Comparison of ENCODE assay signal across 8 cellular contexts in the genomic region with DNA sequence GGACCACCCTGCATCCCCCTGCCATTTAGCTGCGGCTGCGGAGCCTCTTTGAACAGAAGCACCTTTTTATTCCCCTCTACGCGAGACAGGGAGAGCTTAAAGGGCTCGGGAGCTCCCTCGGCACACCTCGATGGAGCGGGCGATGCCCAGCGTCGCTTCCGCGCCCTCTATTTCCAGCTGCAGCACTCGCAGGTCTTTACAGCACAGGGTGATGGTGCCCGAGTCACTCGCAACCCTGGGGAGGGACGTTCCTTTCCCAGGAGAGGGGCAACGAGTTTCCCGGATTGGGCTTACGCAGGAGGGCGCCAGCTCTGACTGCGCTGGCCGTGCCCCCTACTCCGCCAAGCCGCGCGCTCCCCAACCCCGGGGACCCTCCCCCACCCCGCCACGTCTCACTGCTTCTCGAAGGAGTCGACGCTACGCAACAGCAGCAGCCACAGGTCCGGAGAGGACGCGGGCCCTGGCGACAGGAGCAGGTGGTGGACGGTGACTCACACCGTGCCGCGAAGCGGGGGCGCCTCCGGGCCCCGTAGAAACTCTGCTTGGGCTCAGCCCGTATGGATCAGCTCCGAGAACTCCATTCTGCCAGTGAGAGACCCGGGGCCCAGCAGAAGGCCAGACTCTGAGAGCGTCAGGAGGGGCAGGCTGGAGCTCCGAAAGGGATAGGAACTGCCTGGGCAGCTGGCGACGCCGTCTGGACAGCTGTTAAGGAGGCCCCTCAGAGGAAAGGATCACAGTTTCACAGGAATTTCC. TPM values are rescaled to one million over a fixed set of nuclear protein-coding genes. Genes with fewer than 3 reads are reported as not detected.
DNase-seq lines count a peak whose midpoint lies in the region; ATAC-seq and TF ChIP-seq lines count a peak whose summit lies in the region.

No MANE protein-coding gene starts in this region.

- peaks cover 21% of the 10 kb centered on the region for H3F3A ChIP-seq in smooth muscle cell (ENCODE audit: low read depth)

- no peaks in the 10 kb centered on the region for H4K20me1 ChIP-seq in smooth muscle cell (ENCODE audit: low read depth)

- no peaks in the 10 kb centered on the region for H3K9me3 Mint-ChIP-seq in central memory CD8-positive, alpha-beta T cell

- H3K4me1 Mint-ChIP-seq in central memory CD8-positive, alpha-beta T cell = peaks cover 8% of the 10 kb centered on the region

- H3K36me3 ChIP-seq in smooth muscle cell (ENCODE audit: low read depth) = no peaks in the 10 kb centered on the region

- H3K27me3 Mint-ChIP-seq in central memory CD8-positive, alpha-beta T cell = no peaks in the 10 kb centered on the region

- no peaks in the 10 kb centered on the region for H3K79me2 ChIP-seq in smooth muscle cell (ENCODE audit: low read depth)

- WGBS in smooth muscle cell (ENCODE audit: low lambda C conversion rate) = 1% methylated on average over 53 of the region's 54 CpGs

- peak; percentile 76 for DNase-seq in ELF-1 (ENCODE audit: low read depth, low spot score)
- DNase-seq in SHP77 treated with DMSO at 0.1 percent for 48 hours (lab: John Stamatoyannopoulos, UW) = peak; percentile 81
- DNase-seq in central memory CD8-positive, alpha-beta T cell (ENCODE audit: low spot score in 2 of 2) = no peak
- peak; percentile 30 for DNase-seq in smooth muscle cell (lab: John Stamatoyannopoulos, UW; ENCODE audit: unreplicated experiment)
- DNase-seq in NCI-H446 (lab: John Stamatoyannopoulos, UW) = no peak

- H3K4me3 ChIP-seq in smooth muscle cell = peak overlapping the region; percentile 65

- peak overlapping the region; percentile 89 for H3K4me2 ChIP-seq in smooth muscle cell

- H3K27ac ChIP-seq in layer of hippocampus (ENCODE audit: low read depth, low read length) (peak overlapping the region; percentile 54), smooth muscle cell (ENCODE audit: low read depth) (peak overlapping the region; percentile 46)

- H3K9ac ChIP-seq in smooth muscle cell (ENCODE audit: low read depth) = peak overlapping the region; percentile 70

- H3K27me3 ChIP-seq in layer of hippocampus (ENCODE audit: control insufficient read depth, insufficient read depth, low read length) = no peaks in the 10 kb centered on the region
- H3K27me3 ChIP-seq in smooth muscle cell (ENCODE audit: low read depth) = no peaks in the 10 kb centered on the region

- H3K4me3 Mint-ChIP-seq in central memory CD8-positive, alpha-beta T cell = peak overlapping the region; percentile 85

- peak overlapping the region; percentile 62 for H3K27ac Mint-ChIP-seq in central memory CD8-positive, alpha-beta T cell (ENCODE audit: low read depth)

- peaks cover 19% of the 10 kb centered on the region for H3K4me1 ChIP-seq in smooth muscle cell (ENCODE audit: low read depth)

- peak overlapping the region; percentile 91 for H2AFZ ChIP-seq in smooth muscle cell (ENCODE audit: low read depth)

- no peak for TF ChIP-seq CTCF in smooth muscle cell (IDR thresholded peaks at IDR 0.05; ENCODE audit: borderline replicate concordance, insufficient read depth, poor library complexity, severe bottlenecking)

- peak; percentile 50 for ATAC-seq in HG02759 (IDR thresholded peaks at IDR 0.05; ENCODE audit: unreplicated experiment)
- ATAC-seq in central memory CD8-positive, alpha-beta T cell (replicated peaks; ENCODE audit: extremely low read depth, poor library complexity, severe bottlenecking) = peak; percentile 74
- ATAC-seq in HG03521 (IDR thresholded peaks at IDR 0.05; ENCODE audit: unreplicated experiment) = no peak

- H3K36me3 Mint-ChIP-seq in central memory CD8-positive, alpha-beta T cell (ENCODE audit: insufficient read depth) = peaks cover 5% of the 10 kb centered on the region

- H3K9me3 ChIP-seq in smooth muscle cell (replicated peaks; ENCODE audit: low read depth) = no peaks in the 10 kb centered on the region

RNA-seq across cellular contexts. Expression of gene FAM167B, which starts 5.8 kb away (rescaled TPM):
- 0.31 TPM in 1 of 2 replicates, not detected in the other for total RNA-seq in smooth muscle cell
- polyA plus RNA-seq in smooth muscle cell = 0.39 TPM in 1 of 2 replicates, not detected in the other

RNA-seq across cellular contexts. Expression of gene LCK, which starts 9.9 kb away (rescaled TPM):
- 0.22 TPM in 1 of 2 replicates, not detected in the other for total RNA-seq in smooth muscle cell
- polyA plus RNA-seq in smooth muscle cell = not detected in 2 replicates

RNA-seq across cellular contexts. Expression of gene EIF3I, which starts 19.0 kb away (rescaled TPM):
- 200 and 240 TPM in 2 replicates for total RNA-seq in smooth muscle cell
- 250 and 257 TPM in 2 replicates for polyA plus RNA-seq in smooth muscle cell

RNA-seq across cellular contexts. Expression of gene TMEM234, which starts 19.0 kb away (rescaled TPM):
- total RNA-seq in smooth muscle cell = 10.9 and 13.3 TPM in 2 replicates
- 19.8 and 27.5 TPM in 2 replicates for polyA plus RNA-seq in smooth muscle cell

RNA-seq across cellular contexts. Expression of gene DCDC2B, which starts 32.3 kb away (rescaled TPM):
- total RNA-seq in smooth muscle cell = not detected in 2 replicates
- polyA plus RNA-seq in smooth muscle cell = 0.47 TPM in 1 of 2 replicates, not detected in the other

Comparison
In these comparisons a context has a peak if more than half of its experiments do, and no peak if none do; other contexts are left out.
1. DNase-seq: peak in ELF-1 (single experiment), SHP77 treated with DMSO at 0.1 percent for 48 hours (single experiment) and smooth muscle cell (single experiment); none in central memory CD8-positive, alpha-beta T cell (0 of 2) and NCI-H446 (0 of 2).